In genomic region chr17:28693866-28694265, GRCh38 we compare ENCODE assay signal across 15 cellular contexts.
"Had no signal": no experiment of that assay in that cellular context is flagged by ENCODE, and none has a peak within 500 bp of the region (broad histone marks: within the 10 kb centered on the region; RNA-seq: fewer than 3 reads in every experiment).

No MANE protein-coding gene starts in this region.

- H3K27me3 Mint-ChIP-seq: activated CD4-positive, alpha-beta T cell treated with anti-CD3 and anti-CD28 coated beads, Interleukin-2, amount 10 ng/mL, durations not matched to agents 7 days and 5 days; dendritic cell treated with granulocyte-macrophage colony-stimulating factor and Interleukin-4, amounts not matched to agents 40 ng/mL and 50 ng/mL, for 4 days; naive B cell; stimulated activated memory B cell treated with anti-CD40 and anti-IgM and Interleukin-4, amounts not matched to agents 10 μg/mL and 1 μg/mL and 100 μg/mL, for 72 hours had no signal

- H3K4me1 ChIP-seq: ascending aorta, breast epithelium, sigmoid colon, thyroid gland had no signal

- DNase-seq: activated CD4-positive, alpha-beta T cell treated with anti-CD3 and anti-CD28 coated beads, Interleukin-2, amount 10 ng/mL, durations not matched to agents 7 days and 5 days; activated CD8-positive, alpha-beta memory T cell treated with anti-CD3 and anti-CD28 coated beads for 24 hours; activated CD8-positive, alpha-beta memory T cell treated with anti-CD3 and anti-CD28 coated beads, Interleukin-2, amount 50 U/mL, for 48 hours; effector memory CD4-positive, alpha-beta T cell; islet precursor cell; naive B cell; sigmoid colon; stimulated activated CD4-positive, alpha-beta T cell treated with anti-CD3 and anti-CD28 coated beads, Interleukin-4, amount 100 ng/mL, for 4 hours; thyroid gland had no signal

- H3K27me3 ChIP-seq: ascending aorta, breast epithelium, sigmoid colon, thyroid gland had no signal

- H3K4me3 Mint-ChIP-seq: activated CD4-positive, alpha-beta T cell treated with anti-CD3 and anti-CD28 coated beads, Interleukin-2, amount 10 ng/mL, durations not matched to agents 7 days and 5 days; dendritic cell treated with granulocyte-macrophage colony-stimulating factor and Interleukin-4, amounts not matched to agents 40 ng/mL and 50 ng/mL, for 4 days; naive B cell; stimulated activated memory B cell treated with anti-CD40 and anti-IgM and Interleukin-4, amounts not matched to agents 10 μg/mL and 1 μg/mL and 100 μg/mL, for 72 hours; T-helper 1 cell treated with Interleukin-12 subunit alpha and Interleukin-12 subunit beta and Interleukin-4 antibody, amounts not matched to agents 30 μg/mL and 1 μg/mL, for 36 hours had no signal

- H3K9me3 Mint-ChIP-seq: activated CD4-positive, alpha-beta T cell treated with anti-CD3 and anti-CD28 coated beads, Interleukin-2, amount 10 ng/mL, durations not matched to agents 7 days and 5 days; dendritic cell treated with granulocyte-macrophage colony-stimulating factor and Interleukin-4, amounts not matched to agents 40 ng/mL and 50 ng/mL, for 4 days; stimulated activated memory B cell treated with anti-CD40 and anti-IgM and Interleukin-4, amounts not matched to agents 10 μg/mL and 1 μg/mL and 100 μg/mL, for 72 hours; T-helper 1 cell treated with Interleukin-12 subunit alpha and Interleukin-12 subunit beta and Interleukin-4 antibody, amounts not matched to agents 30 μg/mL and 1 μg/mL, for 36 hours had no signal

- ATAC-seq: activated CD4-positive, CD25-positive, alpha-beta regulatory T cell treated with anti-CD3 and anti-CD28 coated beads, Interleukin-2, amount 50 U/mL, for 24 hours; stimulated activated memory B cell treated with anti-CD40 and anti-IgM and Interleukin-4, amounts not matched to agents 10 μg/mL and 1 μg/mL and 100 μg/mL, for 72 hours had no signal

- H3K27ac Mint-ChIP-seq: activated CD4-positive, alpha-beta T cell treated with anti-CD3 and anti-CD28 coated beads, Interleukin-2, amount 10 ng/mL, durations not matched to agents 7 days and 5 days; dendritic cell treated with granulocyte-macrophage colony-stimulating factor and Interleukin-4, amounts not matched to agents 40 ng/mL and 50 ng/mL, for 4 days; stimulated activated memory B cell treated with anti-CD40 and anti-IgM and Interleukin-4, amounts not matched to agents 10 μg/mL and 1 μg/mL and 100 μg/mL, for 72 hours had no signal

- H3K4me3 ChIP-seq: ascending aorta, breast epithelium, sigmoid colon, thyroid gland had no signal

- H3K4me1 Mint-ChIP-seq: activated CD4-positive, alpha-beta T cell treated with anti-CD3 and anti-CD28 coated beads, Interleukin-2, amount 10 ng/mL, durations not matched to agents 7 days and 5 days; stimulated activated memory B cell treated with anti-CD40 and anti-IgM and Interleukin-4, amounts not matched to agents 10 μg/mL and 1 μg/mL and 100 μg/mL, for 72 hours had no signal

- H3K9me3 ChIP-seq: ascending aorta, breast epithelium, sigmoid colon, thyroid gland had no signal

- H3K27ac ChIP-seq: ascending aorta, breast epithelium, sigmoid colon, thyroid gland had no signal
